ENCODE assay signal across 8 cellular contexts in the genomic region with DNA sequence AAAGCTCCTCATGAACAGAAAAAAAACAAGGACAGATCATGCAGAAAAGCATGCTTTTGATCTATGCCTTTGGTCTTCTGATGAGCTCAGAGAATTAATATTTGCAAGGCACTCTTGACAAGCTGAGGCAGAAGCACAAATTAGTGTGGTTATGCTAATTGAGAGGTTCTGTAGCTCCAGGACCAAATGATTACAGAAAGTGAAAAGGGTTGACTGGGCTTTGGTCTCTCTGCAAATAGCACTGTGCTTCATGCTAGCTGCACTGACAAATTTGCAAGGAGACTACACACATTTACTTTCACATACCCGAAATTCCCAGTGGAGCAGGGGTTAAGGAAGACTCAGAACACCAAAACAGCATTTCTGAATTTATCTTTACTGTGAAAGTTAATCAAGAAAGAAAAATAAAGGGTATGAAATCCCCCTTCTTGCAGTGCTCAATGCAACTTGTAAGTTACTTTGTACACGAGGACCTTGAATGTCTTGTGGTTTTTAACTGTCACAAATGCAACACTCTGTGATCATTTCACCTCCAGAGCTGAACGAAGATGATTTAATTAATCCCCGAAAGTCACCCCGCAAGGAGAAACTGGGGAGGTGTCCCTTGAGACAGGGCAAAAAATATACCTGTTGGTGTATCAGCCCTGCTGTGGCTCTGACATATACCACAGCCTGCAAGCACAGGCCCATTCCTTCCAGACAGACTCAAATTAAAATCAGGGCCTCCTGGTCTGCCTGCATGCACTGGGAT. TPM values are rescaled to one million over a fixed set of nuclear protein-coding genes. Genes with fewer than 3 reads are reported as not detected.
A peak's percentile ranks its signal among the peaks of the same experiment; 100 is the strongest.
DNase-seq lines count a peak whose midpoint lies in the region; ATAC-seq and TF ChIP-seq lines count a peak whose summit lies in the region.

No MANE protein-coding gene starts in this region.

- peak overlapping the region; percentile 62 for H3K4me3 ChIP-seq in OCI-LY7 (ENCODE audit: low read depth, low read length, poor library complexity, severe bottlenecking)
- H3K4me3 ChIP-seq in esophagus (ENCODE audit: low read depth in 1 of 2, low read length in 2 of 2) = no peak overlapping the region

- peak; percentile 19 for ATAC-seq in stimulated activated effector memory CD8-positive, alpha-beta T cell treated with anti-CD3 and anti-CD28 coated beads, Interleukin-12 subunit alpha, Interleukin-12 subunit beta, amount 100 ng/mL, for 72 hours
- no peak for ATAC-seq in HG03097 (IDR thresholded peaks at IDR 0.05; ENCODE audit: low FRiP score, unreplicated experiment)

- peak overlapping the region; percentile 95 for H3K4me3 Mint-ChIP-seq in stimulated activated effector memory CD8-positive, alpha-beta T cell treated with anti-CD3 and anti-CD28 coated beads, Interleukin-12 subunit alpha, Interleukin-12 subunit beta, amount 100 ng/mL, for 72 hours

- H4K20me1 ChIP-seq in OCI-LY7 (ENCODE audit: insufficient read depth, low read length) = no peaks in the 10 kb centered on the region

- no peak for TF ChIP-seq CTCF in OCI-LY7 (conservative IDR thresholded peaks at IDR 0.05; ENCODE audit: low read length)

- peaks cover 51% of the 10 kb centered on the region for H3K36me3 Mint-ChIP-seq in stimulated activated effector memory CD8-positive, alpha-beta T cell treated with anti-CD3 and anti-CD28 coated beads, Interleukin-12 subunit alpha, Interleukin-12 subunit beta, amount 100 ng/mL, for 72 hours

- peaks cover 99% of the 10 kb centered on the region for H3K4me1 ChIP-seq in OCI-LY7 (ENCODE audit: insufficient read depth, low read length, poor library complexity, severe bottlenecking)
- peaks cover 7 to 11% of the 10 kb centered on the region in 2 donors for H3K4me1 ChIP-seq in esophagus (ENCODE audit: control insufficient read depth in 2 of 2, insufficient read depth in 2 of 2, low read length in 1 of 2)

- H3K9me2 ChIP-seq in OCI-LY7 (ENCODE audit: insufficient read depth, low read length) = no peaks in the 10 kb centered on the region

- WGBS in esophagus, 2 donors = 41 to 44% methylated on average over 5 of the region's 5 CpGs

- H3K9me3 Mint-ChIP-seq in stimulated activated effector memory CD8-positive, alpha-beta T cell treated with anti-CD3 and anti-CD28 coated beads, Interleukin-12 subunit alpha, Interleukin-12 subunit beta, amount 100 ng/mL, for 72 hours = no peaks in the 10 kb centered on the region

- POLR2A ChIA-PET in OCI-LY7 (lab: Charles Lee) = interaction anchor here (0.5 to 16.0 kb wide), 13 partner anchors 9 to 126 kb away, joined by 3 to 347 read pairs (median 4); a partner anchor contains a TSS

- H3K27me3 ChIP-seq in esophagus (ENCODE audit: control insufficient read depth in 1 of 2, insufficient read depth in 2 of 2, low read length in 2 of 2) = no peaks in the 10 kb centered on the region

- no peaks in the 10 kb centered on the region; the same call in 1 of the 2 replicates for H3K9me3 ChIP-seq in OCI-LY7 (ENCODE audit: low read length)
- no peaks in the 10 kb centered on the region for H3K9me3 ChIP-seq in esophagus (ENCODE audit: control insufficient read depth in 2 of 2, insufficient read depth in 1 of 2, low read depth in 1 of 2, low read length in 1 of 2)

- peak overlapping the region; percentile 95 for H3K27ac Mint-ChIP-seq in stimulated activated effector memory CD8-positive, alpha-beta T cell treated with anti-CD3 and anti-CD28 coated beads, Interleukin-12 subunit alpha, Interleukin-12 subunit beta, amount 100 ng/mL, for 72 hours

- intact Hi-C loops in OCI-LY7 (cut with micrococcal nuclease; ENCODE audit: unreplicated experiment) = loop anchor here (2.0 kb wide), 1 partner anchor 71 kb away; no protein-coding TSS in a partner anchor

- CTCF ChIA-PET in OCI-LY7 (lab: Charles Lee; ENCODE audit: unreplicated experiment) = interaction anchor here (0.5 to 2.5 kb wide), 6 partner anchors 9 to 53 kb away, joined by 3 to 11 read pairs (median 4); no protein-coding TSS in a partner anchor

- H3K79me2 ChIP-seq in OCI-LY7 (ENCODE audit: insufficient read depth, low read depth, low read length) = peaks cover 87% of the 10 kb centered on the region

- H3K36me3 ChIP-seq in OCI-LY7 (ENCODE audit: insufficient read depth, low read length) (peaks cover 41% of the 10 kb centered on the region), esophagus (ENCODE audit: control insufficient read depth in 2 of 2, insufficient read depth in 2 of 2, low read length in 1 of 2) (no peaks in the 10 kb centered on the region)

- H3K27ac ChIP-seq in OCI-LY7 (ENCODE audit: low read depth, low read length, poor library complexity, severe bottlenecking) (peak overlapping the region; percentile 100), esophagus (ENCODE audit: low read depth in 2 of 2, low read length in 1 of 2) (peak overlapping the region; percentile 46 to 65)

- H2AFZ ChIP-seq in OCI-LY7 (ENCODE audit: low read length) = no peak overlapping the region

- peaks cover 96% of the 10 kb centered on the region for H3K4me1 Mint-ChIP-seq in stimulated activated effector memory CD8-positive, alpha-beta T cell treated with anti-CD3 and anti-CD28 coated beads, Interleukin-12 subunit alpha, Interleukin-12 subunit beta, amount 100 ng/mL, for 72 hours

- H3K4me2 ChIP-seq in OCI-LY7 (ENCODE audit: low read length) = peak overlapping the region; percentile 93

- DNase-seq in NCI-H1694 treated with DMSO at 0.1 percent for 48 hours (lab: John Stamatoyannopoulos, UW) (peak; percentile 16), NCI-H1694 (lab: John Stamatoyannopoulos, UW) (no peak), OCI-LY7 (ENCODE audit: low spot score) (peak; percentile 52), NCI-H1105 treated with DMSO at 0.1 percent for 48 hours (lab: John Stamatoyannopoulos, UW) (no peak), amniotic stem cell (lab: John Stamatoyannopoulos, UW) (no peak)
- peak in 1 of 2 donors; percentile 69 for DNase-seq in stimulated activated effector memory CD8-positive, alpha-beta T cell treated with anti-CD3 and anti-CD28 coated beads, Interleukin-12 subunit alpha, Interleukin-12 subunit beta, amount 100 ng/mL, for 72 hours (ENCODE audit: low spot score in 2 of 2)

- BruUV-seq in OCI-LY7 (replicated peaks; lab: Mats Ljungman, UMichigan) = no TSS peak

RNA-seq across cellular contexts. Expression of a gene that starts 11.9 kb away (rescaled TPM):
- total RNA-seq in OCI-LY7 (2014; rRNA removed; shearing (Covaris generic)) = 114 and 118 TPM in 2 replicates
- total RNA-seq in OCI-LY7 (2022) = 243 and 277 TPM in 2 replicates
- polyA plus RNA-seq in esophagus = 10 to 100 TPM in 1 of 2 donors, 1 to 10 TPM in 1; 9.0 to 11.0 TPM

Comparison
In these comparisons a context has a peak if more than half of its experiments do, and no peak if none do; other contexts are left out.
1. DNase-seq: peak in NCI-H1694 treated with DMSO at 0.1 percent for 48 hours (single experiment) and OCI-LY7 (single experiment); none in NCI-H1694 (single experiment), NCI-H1105 treated with DMSO at 0.1 percent for 48 hours (single experiment) and amniotic stem cell (single experiment).